17 cellular contexts compared by ENCODE assay signal in genomic region chr12:20127401-20127800, GRCh38.
"Had no signal": no experiment of that assay in that cellular context is flagged by ENCODE, and none has a peak within 500 bp of the region (broad histone marks: within the 10 kb centered on the region; RNA-seq: fewer than 3 reads in every experiment).

No MANE protein-coding gene starts in this region.

- FAIRE-seq: frontal cortex, TTC549 had no signal

- H3K4me3 ChIP-seq: body of pancreas, left lung, thyroid gland had no signal

- DNase-seq: activated CD4-positive, alpha-beta T cell treated with anti-CD3 and anti-CD28 coated beads, Interleukin-2, amount 50 U/mL, for 48 hours; activated T-cell treated with anti-CD3 and anti-CD28 coated beads for 4 hours; body of pancreas; central memory CD4-positive, alpha-beta T cell; cortex of kidney; head of caudate nucleus; left lung; mammary epithelial cell; nephron progenitor cell; nucleus accumbens; posterior cingulate gyrus; retina; stimulated activated CD4-positive, alpha-beta T cell treated with anti-CD3 and anti-CD28 coated beads, Interleukin-2, amount 100 ng/mL, for 24 hours; stimulated activated naive CD4-positive, alpha-beta T cell treated with Interleukin-2 at 50 U/mL for 16 hours; thyroid gland had no signal
